Comparison of ENCODE assay signal across 14 cellular contexts in the genomic region with DNA sequence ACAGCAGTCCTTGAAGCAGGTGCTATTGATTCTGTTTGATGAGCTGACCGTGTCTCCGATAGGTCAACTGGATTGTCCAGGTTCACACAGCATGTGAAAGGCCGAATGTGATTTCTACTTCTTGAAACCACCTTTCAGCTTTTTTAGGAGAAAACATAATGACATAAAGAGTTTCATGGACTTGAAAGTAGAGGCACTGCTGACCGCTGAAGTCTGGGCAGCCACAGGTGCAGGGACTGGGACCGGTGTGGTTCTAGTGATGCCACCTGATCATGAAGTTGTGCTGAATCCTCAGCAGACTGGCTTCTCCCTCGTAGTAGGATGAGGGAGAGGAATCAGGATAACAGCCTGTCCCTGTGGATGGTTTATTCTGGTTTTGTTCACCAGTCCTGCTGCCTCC.
DNase-seq lines count a peak whose midpoint lies in the region; ATAC-seq and TF ChIP-seq lines count a peak whose summit lies in the region.
"Had no signal": no experiment of that assay in that cellular context is flagged by ENCODE, and none has a peak within 500 bp of the region (broad histone marks: within the 10 kb centered on the region; RNA-seq: fewer than 3 reads in every experiment).

No MANE protein-coding gene starts in this region.

- 95% methylated on average over 5 of the region's 6 CpGs for WGBS in right lobe of liver (ENCODE audit: insufficient coverage, low coverage, low lambda C conversion rate, missing lambda C conversion rate)

- no peaks in the 10 kb centered on the region for H3K27me3 ChIP-seq in right lobe of liver
- H3K27me3 ChIP-seq in stomach smooth muscle (ENCODE audit: control insufficient read depth in 1 of 2, insufficient read depth in 2 of 2, low read length in 2 of 2): no peaks in the 10 kb centered on the region
- no peaks in the 10 kb centered on the region for H3K27me3 ChIP-seq in CD8-positive, alpha-beta memory T cell (ENCODE audit: insufficient read depth, low read length, poor library complexity, severe bottlenecking)

- peak overlapping the region; percentile 67 to 79 for H3K9ac ChIP-seq in stomach smooth muscle (ENCODE audit: low read length in 2 of 2)

- DNase-seq in GM12865 (ENCODE audit: low read depth) (no peak), RPMI8226 (peak; percentile 83), right lobe of liver (no peak)
- DNase-seq in activated naive CD8-positive, alpha-beta T cell treated with anti-CD3 and anti-CD28 coated beads for 36 hours: no peak
- DNase-seq in activated naive CD4-positive, alpha-beta T cell treated with anti-CD3 and anti-CD28 coated beads, Interleukin-2, amount 50 U/mL, for 16 hours: no peak
- DNase-seq in CD8-positive, alpha-beta memory T cell: no peak
- DNase-seq: anterior cingulate cortex; NCI-H345; stimulated activated CD4-positive, alpha-beta T cell treated with anti-CD3 and anti-CD28 coated beads, Interleukin-4, amount 100 ng/mL, for 24 hours had no signal

- no peak overlapping the region for H3K4me3 Mint-ChIP-seq in activated naive CD8-positive, alpha-beta T cell treated with anti-CD3 and anti-CD28 coated beads for 36 hours
- H3K4me3 Mint-ChIP-seq in CD8-positive, alpha-beta memory T cell: no peak overlapping the region

- H3K36me3 ChIP-seq in right lobe of liver (peaks cover 0 to 10% (median 3%) of the 10 kb centered on the region in 4 donors), stomach smooth muscle (ENCODE audit: control insufficient read depth in 2 of 2, insufficient read depth in 2 of 2, low read length in 2 of 2) (peaks cover 0 to 4% of the 10 kb centered on the region in 2 donors)
- no peaks in the 10 kb centered on the region for H3K36me3 ChIP-seq in CD8-positive, alpha-beta memory T cell (ENCODE audit: insufficient read depth, low read length)
- H3K36me3 ChIP-seq: HAP-1 had no signal

- H3K27ac ChIP-seq in right lobe of liver (peak overlapping the region; percentile 32 to 50 (median 50)), stomach smooth muscle (ENCODE audit: low read length) (peak overlapping the region; percentile 99)
- H3K27ac ChIP-seq in CD8-positive, alpha-beta memory T cell (ENCODE audit: low read depth, low read length): no peak overlapping the region

- no peak for TF ChIP-seq POLR2A in right lobe of liver (IDR thresholded peaks at IDR 0.05)

- CTCF ChIA-PET in CD8-positive, alpha-beta memory T cell (lab: Charles Lee): no interaction called here

- H3K4me3 ChIP-seq in GM12865 (ENCODE audit: low read depth, low read length) (peak overlapping the region; percentile 68), right lobe of liver (no peak overlapping the region), stomach smooth muscle (ENCODE audit: low read length in 2 of 2) (no peak overlapping the region)
- H3K4me3 ChIP-seq in CD8-positive, alpha-beta memory T cell (ENCODE audit: low read length): no peak overlapping the region
- H3K4me3 ChIP-seq: HAP-1 had no signal

- ATAC-seq in right lobe of liver: no peak
- no peak for ATAC-seq in GM21526 (IDR thresholded peaks at IDR 0.05; ENCODE audit: low FRiP score, unreplicated experiment)

- H3K9me3 Mint-ChIP-seq in activated naive CD8-positive, alpha-beta T cell treated with anti-CD3 and anti-CD28 coated beads for 36 hours: no peaks in the 10 kb centered on the region
- H3K9me3 Mint-ChIP-seq in CD8-positive, alpha-beta memory T cell: no peaks in the 10 kb centered on the region
- H3K9me3 Mint-ChIP-seq: IgD-negative memory B cell had no signal

- no peak for TF ChIP-seq CTCF in GM12865 (IDR thresholded peaks at IDR 0.05; ENCODE audit: insufficient read depth, low read depth, low read length, missing control alignments)
- TF ChIP-seq CTCF in right lobe of liver (IDR thresholded peaks at IDR 0.05): no peak

- H3K4me1 Mint-ChIP-seq in activated naive CD8-positive, alpha-beta T cell treated with anti-CD3 and anti-CD28 coated beads for 36 hours: peaks cover 27% of the 10 kb centered on the region
- peaks cover 14 to 34% (median 26%) of the 10 kb centered on the region in 3 donors for H3K4me1 Mint-ChIP-seq in CD8-positive, alpha-beta memory T cell

- no peaks in the 10 kb centered on the region for H3K27me3 Mint-ChIP-seq in activated naive CD8-positive, alpha-beta T cell treated with anti-CD3 and anti-CD28 coated beads for 36 hours
- no peaks in the 10 kb centered on the region for H3K27me3 Mint-ChIP-seq in CD8-positive, alpha-beta memory T cell
- H3K27me3 Mint-ChIP-seq: IgD-negative memory B cell had no signal

- intact Hi-C loops in right lobe of liver (cut with DNase I): no loop called here

- POLR2A ChIA-PET in CD8-positive, alpha-beta memory T cell (lab: Charles Lee): no interaction called here

- peaks cover 0 to 8% (median 0%) of the 10 kb centered on the region in 4 donors for H3K4me1 ChIP-seq in right lobe of liver
- H3K4me1 ChIP-seq in stomach smooth muscle (ENCODE audit: control insufficient read depth, insufficient read depth, low read length): peaks cover 73% of the 10 kb centered on the region
- H3K4me1 ChIP-seq in CD8-positive, alpha-beta memory T cell (ENCODE audit: insufficient read depth, low read length): peaks cover 5% of the 10 kb centered on the region
- H3K4me1 ChIP-seq: HAP-1 had no signal

- H3K9me3 ChIP-seq in right lobe of liver: no peaks in the 10 kb centered on the region
- H3K9me3 ChIP-seq in stomach smooth muscle (ENCODE audit: control insufficient read depth in 2 of 2, low read length in 2 of 2): no peaks in the 10 kb centered on the region
- no peaks in the 10 kb centered on the region for H3K9me3 ChIP-seq in CD8-positive, alpha-beta memory T cell (ENCODE audit: low read length)
- H3K9me3 ChIP-seq: HAP-1 had no signal

- H3K36me3 Mint-ChIP-seq in activated naive CD8-positive, alpha-beta T cell treated with anti-CD3 and anti-CD28 coated beads for 36 hours: peaks cover 43% of the 10 kb centered on the region
- peaks cover 0 to 47% (median 26%) of the 10 kb centered on the region in 3 donors for H3K36me3 Mint-ChIP-seq in CD8-positive, alpha-beta memory T cell

- H3K27ac Mint-ChIP-seq in activated naive CD8-positive, alpha-beta T cell treated with anti-CD3 and anti-CD28 coated beads for 36 hours: no peak overlapping the region
- H3K27ac Mint-ChIP-seq in CD8-positive, alpha-beta memory T cell: no peak overlapping the region
- H3K27ac Mint-ChIP-seq: progenitor cell of endocrine pancreas had no signal
